In the genomic region with DNA sequence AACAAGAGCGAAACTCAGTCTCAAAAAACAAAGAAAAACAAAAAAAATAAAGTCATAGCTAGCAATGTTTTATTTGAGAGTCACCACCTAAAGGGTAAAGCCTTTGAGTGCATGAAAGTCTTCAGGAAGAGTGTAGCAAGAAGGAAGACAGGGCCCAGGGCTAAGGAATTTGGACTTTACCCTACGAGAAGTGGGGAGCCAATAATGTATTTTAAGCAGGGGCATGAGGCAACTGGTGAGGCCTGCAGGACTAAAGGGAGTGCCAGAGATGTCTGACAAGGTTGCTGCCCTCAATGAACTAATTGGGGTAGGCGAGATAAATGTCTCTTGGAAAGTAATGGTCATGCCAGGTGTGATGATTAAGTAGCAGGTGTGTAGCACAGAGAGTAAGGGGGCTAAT, we compare ENCODE assay signal across 13 cellular contexts. TPM values are rescaled to one million over a fixed set of nuclear protein-coding genes. Genes with fewer than 3 reads are reported as not detected.
DNase-seq lines count a peak whose midpoint lies in the region; ATAC-seq and TF ChIP-seq lines count a peak whose summit lies in the region.
"Had no signal": no experiment of that assay in that cellular context is flagged by ENCODE, and none has a peak within 500 bp of the region (broad histone marks: within the 10 kb centered on the region; RNA-seq: fewer than 3 reads in every experiment).

No MANE protein-coding gene starts in this region.

- TF ChIP-seq CTCF in esophagus muscularis mucosa (IDR thresholded peaks at IDR 0.05) (no peak), neural progenitor cell (IDR thresholded peaks at IDR 0.05) (no peak)

- ATAC-seq in GM21825 (IDR thresholded peaks at IDR 0.05; ENCODE audit: unreplicated experiment) (no peak), HG02759 (IDR thresholded peaks at IDR 0.05; ENCODE audit: unreplicated experiment) (no peak)
- ATAC-seq: CD8-positive, alpha-beta T cell had no signal

- H3K9me3 Mint-ChIP-seq in neural progenitor cell, result peaks cover 4% of the 10 kb centered on the region
- H3K9me3 Mint-ChIP-seq: CD8-positive, alpha-beta T cell had no signal

- H3K4me1 Mint-ChIP-seq in neural progenitor cell, result peaks cover 5% of the 10 kb centered on the region
- H3K4me1 Mint-ChIP-seq: CD14-positive monocyte had no signal

- H3K27me3 ChIP-seq in esophagus muscularis mucosa (no peaks in the 10 kb centered on the region), neural progenitor cell (no peaks in the 10 kb centered on the region)

- no peak overlapping the region for H3K4me3 Mint-ChIP-seq in neural progenitor cell
- H3K4me3 Mint-ChIP-seq: CD14-positive monocyte; CD8-positive, alpha-beta T cell had no signal

- 88% methylated on average over 3 of the region's 3 CpGs for WGBS in esophagus muscularis mucosa

- H3K4me1 ChIP-seq in esophagus muscularis mucosa, result peaks cover 0 to 14% (median 0%) of the 10 kb centered on the region in 4 donors
- peaks cover 10% of the 10 kb centered on the region for H3K4me1 ChIP-seq in neural progenitor cell
- H3K4me1 ChIP-seq: HAP-1 had no signal

- peaks cover 11% of the 10 kb centered on the region for H3F3A ChIP-seq in neural progenitor cell (ENCODE audit: low read depth)

- TF ChIP-seq POLR2A in esophagus muscularis mucosa (IDR thresholded peaks at IDR 0.05; ENCODE audit: low read depth), result no peak

- H3K9me3 ChIP-seq in esophagus muscularis mucosa (peaks cover 0 to 5% (median 0%) of the 10 kb centered on the region in 4 donors), neural progenitor cell (ENCODE audit: low read depth) (peaks cover 3% of the 10 kb centered on the region)
- H3K9me3 ChIP-seq: HAP-1 had no signal

- peaks cover 4% of the 10 kb centered on the region for H3K27me3 Mint-ChIP-seq in neural progenitor cell (ENCODE audit: insufficient read depth, low read depth)

- intact Hi-C loops in esophagus muscularis mucosa (cut with DNase I), result no loop called here

- no peak overlapping the region for H2AFZ ChIP-seq in neural progenitor cell (replicated peaks)

- no peaks in the 10 kb centered on the region for H3K36me3 ChIP-seq in esophagus muscularis mucosa
- H3K36me3 ChIP-seq in neural progenitor cell, result no peaks in the 10 kb centered on the region
- H3K36me3 ChIP-seq: HAP-1 had no signal

- H3K27ac Mint-ChIP-seq in neural progenitor cell, result no peak overlapping the region
- H3K27ac Mint-ChIP-seq: CD14-positive monocyte; CD8-positive, alpha-beta T cell had no signal

- no peaks in the 10 kb centered on the region for H3K36me3 Mint-ChIP-seq in neural progenitor cell
- H3K36me3 Mint-ChIP-seq: CD14-positive monocyte; CD8-positive, alpha-beta T cell had no signal

- H3K27ac ChIP-seq in esophagus muscularis mucosa (replicated peaks in 1 of 4) (no peak overlapping the region), neural progenitor cell (peak overlapping the region; percentile 44)
- H3K27ac ChIP-seq: HL-60 had no signal

- no peak overlapping the region for H3K9ac ChIP-seq in neural progenitor cell

- H4K20me1 ChIP-seq in neural progenitor cell (ENCODE audit: low read depth), result no peaks in the 10 kb centered on the region

- TF ChIP-seq EP300 in esophagus muscularis mucosa (IDR thresholded peaks at IDR 0.05), result no peak

- H3K4me3 ChIP-seq in esophagus muscularis mucosa, result no peak overlapping the region
- H3K4me3 ChIP-seq in neural progenitor cell, result no peak overlapping the region
- H3K4me3 ChIP-seq: HAP-1 had no signal

- peak overlapping the region; percentile 24 for H3K4me2 ChIP-seq in neural progenitor cell

- DNase-seq in LoVo (ENCODE audit: low spot score) (peak; percentile 53), esophagus muscularis mucosa (ENCODE audit: extremely low spot score) (peak; percentile 60), neural progenitor cell (ENCODE audit: low spot score) (no peak), NCI-H2171 (lab: John Stamatoyannopoulos, UW) (no peak)
- DNase-seq: CD8-positive, alpha-beta T cell; DND-41; GDM1 had no signal

- H3K79me2 ChIP-seq in neural progenitor cell (ENCODE audit: low read depth), result no peaks in the 10 kb centered on the region

RNA-seq across cellular contexts. Expression of a gene that starts 31.7 kb away (rescaled TPM):
- under 1 TPM; under 0.01 to 0.66 (median 0.25) TPM for total RNA-seq in esophagus muscularis mucosa
- total RNA-seq in neural progenitor cell (ENCODE audit: low replicate concordance), result 2.1 TPM in 2 replicates
- total RNA-seq: A673; CD8-positive, alpha-beta T cell had no signal

Comparison
In these comparisons a context has a peak if more than half of its experiments do, and no peak if none do; other contexts are left out.
1. DNase-seq: peak in LoVo (single experiment) and esophagus muscularis mucosa (single experiment); none in neural progenitor cell (single experiment) and NCI-H2171 (single experiment).